Comparison of ENCODE assay signal across 11 cellular contexts in the genomic region with DNA sequence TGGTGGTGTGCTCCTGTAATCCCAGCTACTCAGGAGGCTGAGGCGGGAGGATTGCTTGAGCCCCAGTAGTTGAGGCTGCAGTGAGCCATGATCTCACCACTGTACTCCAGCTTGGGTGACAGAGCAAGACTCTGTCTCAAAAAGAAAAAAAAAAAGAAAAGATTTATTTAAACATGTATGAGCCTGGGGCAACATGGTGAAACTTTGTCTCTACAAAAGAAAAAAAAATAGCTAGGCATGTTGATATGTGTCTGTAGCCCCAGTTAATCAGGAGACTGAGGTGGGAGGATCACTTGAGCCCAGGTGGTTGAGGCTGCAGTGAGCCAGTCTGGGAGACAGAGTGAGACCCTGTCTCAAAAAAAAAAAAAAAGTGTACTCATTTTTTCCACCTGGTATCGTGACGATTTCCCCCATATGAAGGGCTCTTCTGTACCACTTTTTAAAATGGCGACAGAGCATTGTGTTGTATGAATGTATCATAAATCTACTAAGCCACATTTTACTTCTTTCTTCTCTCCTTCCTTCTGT. TPM values are rescaled to one million over a fixed set of nuclear protein-coding genes. Genes with fewer than 3 reads are reported as not detected.
A peak's percentile ranks its signal among the peaks of the same experiment; 100 is the strongest.
DNase-seq lines count a peak whose midpoint lies in the region; TF ChIP-seq lines count a peak whose summit lies in the region.
"Had no signal": no experiment of that assay in that cellular context is flagged by ENCODE, and none has a peak within 500 bp of the region (broad histone marks: within the 10 kb centered on the region; RNA-seq: fewer than 3 reads in every experiment).

No MANE protein-coding gene starts in this region.

- H2AFZ ChIP-seq in hepatocyte, result peak overlapping the region; percentile 75

- H3K4me3 ChIP-seq in SK-N-MC, result peak overlapping the region; percentile 53; the same call in 1 of the 2 replicates
- H3K4me3 ChIP-seq in hepatocyte, result no peak overlapping the region

- peak overlapping the region; percentile 66 for H3K4me2 ChIP-seq in hepatocyte

- H4K20me1 ChIP-seq in hepatocyte (ENCODE audit: insufficient read depth, poor library complexity, severe bottlenecking), result no peaks in the 10 kb centered on the region

- no peak for TF ChIP-seq CTCF in hepatocyte (IDR thresholded peaks at IDR 0.05; ENCODE audit: poor library complexity)

- H3K36me3 ChIP-seq in SK-N-MC (ENCODE audit: insufficient read depth, low read length), result no peaks in the 10 kb centered on the region
- no peaks in the 10 kb centered on the region for H3K36me3 ChIP-seq in hepatocyte (replicated peaks; ENCODE audit: insufficient read depth, low read depth)

- H3K9ac ChIP-seq in SK-N-MC (ENCODE audit: insufficient read length), result peak overlapping the region; percentile 59

- peaks cover 10% of the 10 kb centered on the region for H3K4me1 Mint-ChIP-seq in activated CD4-positive, alpha-beta T cell treated with anti-CD3 and anti-CD28 coated beads, Interleukin-2, amount 10 ng/mL, durations not matched to agents 24 days and 14 days

- no peaks in the 10 kb centered on the region for H3K9me3 Mint-ChIP-seq in activated CD4-positive, alpha-beta T cell treated with anti-CD3 and anti-CD28 coated beads, Interleukin-2, amount 10 ng/mL, durations not matched to agents 24 days and 14 days
- H3K9me3 Mint-ChIP-seq: IgD-negative memory B cell had no signal

- no peak for DNase-seq in activated CD4-positive, alpha-beta T cell treated with anti-CD3 and anti-CD28 coated beads, Interleukin-2, amount 10 ng/mL, durations not matched to agents 24 days and 14 days
- no peak for DNase-seq in activated CD4-positive, alpha-beta T cell treated with anti-CD3 and anti-CD28 coated beads, Interleukin-2, amount 50 U/mL, for 48 hours
- DNase-seq in SK-N-MC (ENCODE audit: low read depth, low spot score), result no peak
- DNase-seq in hepatocyte (ENCODE audit: low spot score), result no peak
- no peak for DNase-seq in substantia nigra (lab: John Stamatoyannopoulos, UW)
- no peak for DNase-seq in pons (ENCODE audit: low spot score)
- DNase-seq in HT-29 (ENCODE audit: low spot score), result no peak
- no peak for DNase-seq in activated CD8-positive, alpha-beta memory T cell treated with anti-CD3 and anti-CD28 coated beads, Interleukin-2, amount 50 U/mL, for 48 hours

- no peaks in the 10 kb centered on the region for H3K36me3 Mint-ChIP-seq in activated CD4-positive, alpha-beta T cell treated with anti-CD3 and anti-CD28 coated beads, Interleukin-2, amount 10 ng/mL, durations not matched to agents 24 days and 14 days (ENCODE audit: low read depth)
- H3K36me3 Mint-ChIP-seq: IgD-negative memory B cell had no signal

- H3K4me1 ChIP-seq in hepatocyte (ENCODE audit: insufficient read depth), result peaks cover 17% of the 10 kb centered on the region

- no peaks in the 10 kb centered on the region for H3K27me3 ChIP-seq in hepatocyte

- peak overlapping the region; percentile 86 for H3K27ac Mint-ChIP-seq in activated CD4-positive, alpha-beta T cell treated with anti-CD3 and anti-CD28 coated beads, Interleukin-2, amount 10 ng/mL, durations not matched to agents 24 days and 14 days
- H3K27ac Mint-ChIP-seq: IgD-negative memory B cell had no signal

- no peaks in the 10 kb centered on the region for H3K79me2 ChIP-seq in hepatocyte

- H3K27ac ChIP-seq in SK-N-MC, result peak overlapping the region; percentile 95
- H3K27ac ChIP-seq in hepatocyte, result peak overlapping the region; percentile 96
- H3K27ac ChIP-seq in substantia nigra (ENCODE audit: low read depth, low read length, poor library complexity, severe bottlenecking), result peak overlapping the region; percentile 32

- 97% methylated on average over 4 of the region's 4 CpGs for WGBS in hepatocyte (ENCODE audit: low lambda C conversion rate, missing lambda C conversion rate)

- H3K9me3 ChIP-seq in SK-N-MC (ENCODE audit: low read depth, low read length) (no peaks in the 10 kb centered on the region), hepatocyte (ENCODE audit: low read depth) (no peaks in the 10 kb centered on the region)

- intact Hi-C loops in activated CD4-positive, alpha-beta T cell treated with anti-CD3 and anti-CD28 coated beads, Interleukin-2, amount 10 ng/mL, durations not matched to agents 24 days and 14 days (cut with micrococcal nuclease), result no loop called here

- H3K27me3 Mint-ChIP-seq in activated CD4-positive, alpha-beta T cell treated with anti-CD3 and anti-CD28 coated beads, Interleukin-2, amount 10 ng/mL, durations not matched to agents 24 days and 14 days, result peaks cover 4% of the 10 kb centered on the region

- peak overlapping the region; percentile 49 for H3K4me3 Mint-ChIP-seq in activated CD4-positive, alpha-beta T cell treated with anti-CD3 and anti-CD28 coated beads, Interleukin-2, amount 10 ng/mL, durations not matched to agents 24 days and 14 days

- no peaks in the 10 kb centered on the region for H3K9me2 ChIP-seq in hepatocyte (replicated peaks; ENCODE audit: insufficient read depth)

RNA-seq across cellular contexts. Expression of a gene that starts 16.4 kb away (rescaled TPM):
- total RNA-seq in activated CD4-positive, alpha-beta T cell treated with anti-CD3 and anti-CD28 coated beads, Interleukin-2, amount 10 ng/mL, durations not matched to agents 24 days and 14 days, result 0.35 TPM in 1 of 2 replicates, not detected in the other
- total RNA-seq in hepatocyte, result 6.0 TPM in 2 replicates
- polyA plus RNA-seq in hepatocyte, result 8.1 and 8.7 TPM in 2 replicates
- 6.2 and 6.3 TPM in 2 replicates for total RNA-seq in HT-29 (2014; rRNA removed; shearing (Covaris generic))

RNA-seq across cellular contexts. Expression of a gene that starts 24.2 kb away (rescaled TPM):
- total RNA-seq in activated CD4-positive, alpha-beta T cell treated with anti-CD3 and anti-CD28 coated beads, Interleukin-2, amount 10 ng/mL, durations not matched to agents 24 days and 14 days, result not detected in 2 replicates
- total RNA-seq in hepatocyte, result 0.17 TPM in 1 of 2 replicates, not detected in the other
- 0.13 and 0.17 TPM in 2 replicates for polyA plus RNA-seq in hepatocyte
- total RNA-seq in HT-29 (2014; rRNA removed; shearing (Covaris generic)), result not detected in 2 replicates
- total RNA-seq: pulmonary artery endothelial cell had no signal
- polyA plus RNA-seq: BJ, IgD-negative memory B cell had no signal

RNA-seq across cellular contexts. Expression of a gene that starts 40.2 kb away (rescaled TPM):
- 207 and 219 TPM in 2 replicates for total RNA-seq in activated CD4-positive, alpha-beta T cell treated with anti-CD3 and anti-CD28 coated beads, Interleukin-2, amount 10 ng/mL, durations not matched to agents 24 days and 14 days
- 107 and 115 TPM in 2 replicates for total RNA-seq in hepatocyte
- 442 and 481 TPM in 2 replicates for polyA plus RNA-seq in hepatocyte
- total RNA-seq in HT-29 (2014; rRNA removed; shearing (Covaris generic)), result 150 and 196 TPM in 2 replicates

RNA-seq across cellular contexts. Expression of a gene that starts 45.0 kb away (rescaled TPM):
- total RNA-seq in activated CD4-positive, alpha-beta T cell treated with anti-CD3 and anti-CD28 coated beads, Interleukin-2, amount 10 ng/mL, durations not matched to agents 24 days and 14 days, result 60.0 and 60.8 TPM in 2 replicates
- 22.7 and 28.0 TPM in 2 replicates for total RNA-seq in hepatocyte
- 19.2 and 24.0 TPM in 2 replicates for polyA plus RNA-seq in hepatocyte
- 19.2 and 25.1 TPM in 2 replicates for total RNA-seq in HT-29 (2014; rRNA removed; shearing (Covaris generic))

Comparison
In these comparisons a context has a peak if more than half of its experiments do, and no peak if none do; other contexts are left out.
1. H3K27ac ChIP-seq: peak in every context shown above with its lines; median percentile 96 in hepatocyte; 95 in SK-N-MC; 32 in substantia nigra.